ENCODE assay signal across 11 cellular contexts in the genomic region with DNA sequence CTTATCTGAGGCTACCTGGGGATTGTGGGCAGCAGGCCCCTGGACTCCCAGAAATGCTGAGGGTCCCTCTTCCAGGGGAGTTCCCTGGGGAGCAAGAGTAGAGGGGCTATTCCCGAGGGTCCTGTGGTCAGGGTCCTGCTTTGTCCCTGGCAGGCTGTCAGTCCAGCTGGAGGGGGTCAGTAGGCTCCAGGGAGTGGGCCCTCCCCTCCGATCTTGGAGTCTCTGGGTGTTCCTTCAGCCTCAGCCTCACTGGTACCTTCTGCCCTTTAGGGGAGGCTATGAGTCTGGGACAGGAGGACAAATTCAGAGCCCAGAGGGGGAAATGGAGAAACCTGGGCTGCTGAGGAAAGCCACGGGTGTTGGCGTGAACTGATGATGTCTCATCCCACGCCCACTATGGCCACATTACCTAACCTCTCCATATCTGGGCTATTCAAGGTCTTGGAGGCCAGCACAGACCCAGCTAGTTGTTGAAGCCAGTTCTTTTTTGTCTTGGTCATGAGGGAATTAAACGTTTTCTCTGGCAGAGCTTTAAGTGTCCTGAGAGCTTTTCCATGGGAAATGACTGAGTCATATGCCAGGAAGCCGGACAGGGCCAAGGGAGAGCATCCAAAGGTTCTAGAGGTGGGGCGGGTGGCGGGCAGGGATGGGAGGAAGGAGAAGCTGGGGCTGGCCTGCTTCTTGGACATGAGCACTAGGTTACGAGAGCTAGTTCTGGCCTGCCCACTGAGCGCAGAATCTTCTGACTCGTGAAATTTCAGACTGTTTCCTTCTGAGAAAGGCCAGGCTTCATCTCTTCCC. TPM values are rescaled to one million over a fixed set of nuclear protein-coding genes. Genes with fewer than 3 reads are reported as not detected.
DNase-seq lines count a peak whose midpoint lies in the region; ATAC-seq, FAIRE-seq and TF ChIP-seq lines count a peak whose summit lies in the region.
"Had no signal": no experiment of that assay in that cellular context is flagged by ENCODE, and none has a peak within 500 bp of the region (broad histone marks: within the 10 kb centered on the region; RNA-seq: fewer than 3 reads in every experiment).

No MANE protein-coding gene starts in this region.

- TF ChIP-seq POLR2A in endothelial cell of umbilical vein (IDR thresholded peaks at IDR 0.05; ENCODE audit: low read depth, low read length), result peak; percentile 50

- peaks cover 51% of the 10 kb centered on the region for H3K4me1 ChIP-seq in endothelial cell of umbilical vein (ENCODE audit: control insufficient read depth, extremely low read depth, insufficient read depth, low read length)
- H3K4me1 ChIP-seq in mucosa of rectum (ENCODE audit: control insufficient read depth in 2 of 2, insufficient read depth in 2 of 2, low read length in 2 of 2), result peaks cover 13 to 25% of the 10 kb centered on the region in 2 donors
- H3K4me1 ChIP-seq in aorta (ENCODE audit: control insufficient read depth in 1 of 2, insufficient read depth in 2 of 2, low read length in 2 of 2), result peaks cover 2 to 5% of the 10 kb centered on the region in 2 donors

- H3K27me3 Mint-ChIP-seq in stimulated activated naive CD8-positive, alpha-beta T cell treated with anti-CD3 and anti-CD28 coated beads, Interleukin-15, Interleukin-2, amounts not matched to agents 100 ng/mL and 50 ng/mL, for 24 hours, result no peaks in the 10 kb centered on the region
- H3K27me3 Mint-ChIP-seq in stimulated activated naive CD8-positive, alpha-beta T cell treated with anti-CD3 and anti-CD28 coated beads, Interleukin-15, amount 100 ng/mL, for 72 hours, result no peaks in the 10 kb centered on the region
- H3K27me3 Mint-ChIP-seq: activated CD4-positive, alpha-beta T cell treated with anti-CD3 and anti-CD28 coated beads, Interleukin-2, amount 10 ng/mL, durations not matched to agents 7 days and 5 days had no signal

- CTCF ChIA-PET in endothelial cell of umbilical vein (lab: Charles Lee), result interaction anchor here (0.7 to 2.4 kb wide), 8 partner anchors 24 to 148 kb away, joined by 3 to 15 read pairs (median 4); no protein-coding TSS in a partner anchor

- ATAC-seq in stimulated activated naive CD8-positive, alpha-beta T cell treated with anti-CD3 and anti-CD28 coated beads, Interleukin-15, amount 100 ng/mL, for 72 hours, result no peak
- peak; percentile 85 for ATAC-seq in aorta (ENCODE audit: low FRiP score)

- no peaks in the 10 kb centered on the region for H3K9me3 ChIP-seq in endothelial cell of umbilical vein (replicated peaks; ENCODE audit: control insufficient read depth, insufficient read depth, low read length)
- H3K9me3 ChIP-seq in mucosa of rectum (ENCODE audit: control insufficient read depth in 2 of 2, low read length in 2 of 2), result no peaks in the 10 kb centered on the region
- H3K9me3 ChIP-seq in aorta (ENCODE audit: control insufficient read depth, low read length), result no peaks in the 10 kb centered on the region

- H3K27ac Mint-ChIP-seq in stimulated activated naive CD8-positive, alpha-beta T cell treated with anti-CD3 and anti-CD28 coated beads, Interleukin-15, Interleukin-2, amounts not matched to agents 100 ng/mL and 50 ng/mL, for 24 hours, result peak overlapping the region; percentile 22
- H3K27ac Mint-ChIP-seq in stimulated activated naive CD8-positive, alpha-beta T cell treated with anti-CD3 and anti-CD28 coated beads, Interleukin-15, amount 100 ng/mL, for 72 hours, result no peak overlapping the region
- H3K27ac Mint-ChIP-seq: activated CD4-positive, alpha-beta T cell treated with anti-CD3 and anti-CD28 coated beads, Interleukin-2, amount 10 ng/mL, durations not matched to agents 7 days and 5 days had no signal

- no peaks in the 10 kb centered on the region for H4K20me1 ChIP-seq in endothelial cell of umbilical vein (replicated peaks; ENCODE audit: control insufficient read depth, extremely low read depth, insufficient read depth, low read length)

- intact Hi-C loops in endothelial cell of umbilical vein (cut with micrococcal nuclease) (loop anchor here (2.0 kb wide), 1 partner anchor 23 kb away; no protein-coding TSS in a partner anchor), aorta (cut with DNase I) (no loop called here)

- 10 to 11% methylated on average over 12 of the region's 12 CpGs for WGBS in aorta, 2 donors

- H3K4me1 Mint-ChIP-seq in stimulated activated naive CD8-positive, alpha-beta T cell treated with anti-CD3 and anti-CD28 coated beads, Interleukin-15, Interleukin-2, amounts not matched to agents 100 ng/mL and 50 ng/mL, for 24 hours (ENCODE audit: low read depth), result peaks cover 21% of the 10 kb centered on the region
- peaks cover 24% of the 10 kb centered on the region for H3K4me1 Mint-ChIP-seq in stimulated activated naive CD8-positive, alpha-beta T cell treated with anti-CD3 and anti-CD28 coated beads, Interleukin-15, amount 100 ng/mL, for 72 hours

- no peak overlapping the region for H3K4me3 Mint-ChIP-seq in stimulated activated naive CD8-positive, alpha-beta T cell treated with anti-CD3 and anti-CD28 coated beads, Interleukin-15, Interleukin-2, amounts not matched to agents 100 ng/mL and 50 ng/mL, for 24 hours
- no peak overlapping the region for H3K4me3 Mint-ChIP-seq in stimulated activated naive CD8-positive, alpha-beta T cell treated with anti-CD3 and anti-CD28 coated beads, Interleukin-15, amount 100 ng/mL, for 72 hours
- H3K4me3 Mint-ChIP-seq: activated CD4-positive, alpha-beta T cell treated with anti-CD3 and anti-CD28 coated beads, Interleukin-2, amount 10 ng/mL, durations not matched to agents 7 days and 5 days had no signal

- no peak for DNase-seq in stimulated activated naive CD8-positive, alpha-beta T cell treated with anti-CD3 and anti-CD28 coated beads, Interleukin-15, amount 100 ng/mL, for 72 hours
- peak; percentile 76 for DNase-seq in endothelial cell of umbilical vein (ENCODE audit: low read depth, low spot score)
- peak; percentile 90 to 91 for DNase-seq in aorta
- DNase-seq in hippocampal formation (lab: John Stamatoyannopoulos, UW), result no peak
- no peak for DNase-seq in activated gamma-delta T cell (lab: John Stamatoyannopoulos, UW)
- DNase-seq in SHP77 (lab: John Stamatoyannopoulos, UW), result no peak
- DNase-seq: activated CD4-positive, alpha-beta T cell treated with anti-CD3 and anti-CD28 coated beads, Interleukin-2, amount 10 ng/mL, durations not matched to agents 7 days and 5 days; foreskin melanocyte; NCI-H2171 treated with DMSO at 0.1 percent for 48 hours had no signal

- peaks cover 68% of the 10 kb centered on the region for H3K36me3 Mint-ChIP-seq in stimulated activated naive CD8-positive, alpha-beta T cell treated with anti-CD3 and anti-CD28 coated beads, Interleukin-15, Interleukin-2, amounts not matched to agents 100 ng/mL and 50 ng/mL, for 24 hours (ENCODE audit: low read depth)

- dilution Hi-C loops in endothelial cell of umbilical vein (cut with MboI; ENCODE audit: extremely low pct_ligation_motif_present, low sequenced_read_pairs), result no loop called here

- H3K27me3 ChIP-seq in endothelial cell of umbilical vein (ENCODE audit: control insufficient read depth in 2 of 2, insufficient read depth in 2 of 2, low read length in 2 of 2) (no peaks in the 10 kb centered on the region), mucosa of rectum (ENCODE audit: control insufficient read depth in 2 of 2, insufficient read depth in 2 of 2, low read length in 2 of 2) (peaks cover 0 to 1% of the 10 kb centered on the region in 2 donors), aorta (ENCODE audit: control insufficient read depth in 1 of 2, insufficient read depth in 2 of 2, low read length in 1 of 2) (no peaks in the 10 kb centered on the region)

- H3K36me3 ChIP-seq in endothelial cell of umbilical vein (ENCODE audit: control insufficient read depth in 2 of 2, extremely low read depth in 1 of 2, insufficient read depth in 2 of 2, low read length in 2 of 2) (peaks cover 24 to 49% of the 10 kb centered on the region in 2 experiments), mucosa of rectum (ENCODE audit: control insufficient read depth in 2 of 2, insufficient read depth in 2 of 2, low read length in 2 of 2) (peaks cover 51 to 64% of the 10 kb centered on the region in 2 donors), aorta (ENCODE audit: control insufficient read depth in 1 of 2, insufficient read depth in 2 of 2, low read length in 1 of 2) (peaks cover 0 to 3% of the 10 kb centered on the region in 2 donors)

- H3K4me3 ChIP-seq in endothelial cell of umbilical vein (replicated peaks in 1 of 3; ENCODE audit: insufficient read depth in 1 of 3, low read depth in 1 of 3, low read length in 3 of 3) (no peak overlapping the region), mucosa of rectum (ENCODE audit: low read length in 2 of 2) (no peak overlapping the region), aorta (ENCODE audit: low read length in 2 of 2) (no peak overlapping the region)

- peak; percentile 97 for FAIRE-seq in endothelial cell of umbilical vein (lab: Jason Lieb, UNC)

- H3K9ac ChIP-seq in endothelial cell of umbilical vein (replicated peaks; ENCODE audit: extremely low read depth, insufficient read depth, low read length) (no peak overlapping the region), mucosa of rectum (ENCODE audit: low read depth in 1 of 2, low read length in 2 of 2) (no peak overlapping the region)

- peak overlapping the region; percentile 79 for H3K27ac ChIP-seq in endothelial cell of umbilical vein (ENCODE audit: insufficient read depth, low read depth, low read length)
- H3K27ac ChIP-seq in mucosa of rectum (ENCODE audit: low read depth in 2 of 2, low read length in 2 of 2), result peak overlapping the region; percentile 66 to 70
- peak overlapping the region; percentile 78 to 94 for H3K27ac ChIP-seq in aorta (ENCODE audit: low read depth in 1 of 2, low read length in 2 of 2)

- H3K9me1 ChIP-seq in endothelial cell of umbilical vein (replicated peaks; ENCODE audit: control insufficient read depth, extremely low read depth, insufficient read depth, low read length), result no peaks in the 10 kb centered on the region

- H2AFZ ChIP-seq in endothelial cell of umbilical vein (ENCODE audit: low read depth, low read length), result no peak overlapping the region

- H3K79me2 ChIP-seq in endothelial cell of umbilical vein (ENCODE audit: control insufficient read depth, insufficient read depth, low read length), result peaks cover 7% of the 10 kb centered on the region

- POLR2A ChIA-PET in endothelial cell of umbilical vein (lab: Charles Lee), result interaction anchor here (0.5 kb wide), 1 partner anchor 46 kb away, joined by 3 read pairs; no protein-coding TSS in a partner anchor

- no peaks in the 10 kb centered on the region for H3K9me3 Mint-ChIP-seq in stimulated activated naive CD8-positive, alpha-beta T cell treated with anti-CD3 and anti-CD28 coated beads, Interleukin-15, Interleukin-2, amounts not matched to agents 100 ng/mL and 50 ng/mL, for 24 hours
- H3K9me3 Mint-ChIP-seq in stimulated activated naive CD8-positive, alpha-beta T cell treated with anti-CD3 and anti-CD28 coated beads, Interleukin-15, amount 100 ng/mL, for 72 hours, result no peaks in the 10 kb centered on the region
- H3K9me3 Mint-ChIP-seq: activated CD4-positive, alpha-beta T cell treated with anti-CD3 and anti-CD28 coated beads, Interleukin-2, amount 10 ng/mL, durations not matched to agents 7 days and 5 days had no signal

- TF ChIP-seq CTCF in endothelial cell of umbilical vein (IDR thresholded peaks at IDR 0.05; ENCODE audit: extremely low read depth in 1 of 2, insufficient read depth in 1 of 2, low read depth in 1 of 2, low read length in 2 of 2), result no peak

- peak overlapping the region; percentile 23 for H3K4me2 ChIP-seq in endothelial cell of umbilical vein (ENCODE audit: insufficient read depth, low read length)

- BruUV-seq in endothelial cell of umbilical vein (replicated peaks; lab: Mats Ljungman, UMichigan), result TSS peak; percentile 55

RNA-seq across cellular contexts. Expression of a gene that starts 6.2 kb away (rescaled TPM):
- total RNA-seq in endothelial cell of umbilical vein (28.4 and 32.1 TPM in 2 replicates), aorta (10 to 100 TPM; 52.8 to 81.9 TPM)
- polyA plus RNA-seq in endothelial cell of umbilical vein (38.4 and 43.0 TPM in 2 replicates), aorta (10 to 100 TPM; 31.7 to 90.4 TPM)
- polyA plus RNA-seq in endothelial cell of umbilical vein (2011; cell fraction: cytosol; rRNA removed), result 28.2 and 32.1 TPM in 2 replicates
- 15.6 and 18.6 TPM in 2 replicates for polyA plus RNA-seq in endothelial cell of umbilical vein (2011; cell fraction: nucleus; rRNA removed)
- 15.6 and 21.4 TPM in 2 replicates for polyA plus RNA-seq in endothelial cell of umbilical vein (2012)
- polyA minus RNA-seq in endothelial cell of umbilical vein, result 18.9 and 24.6 TPM in 2 replicates
- polyA minus RNA-seq in endothelial cell of umbilical vein (2011; cell fraction: cytosol; rRNA and poly(A)+ RNA removed), result 2.6 TPM
- 9.0 and 12.1 TPM in 2 replicates for polyA minus RNA-seq in endothelial cell of umbilical vein (2011; cell fraction: nucleus; rRNA and poly(A)+ RNA removed)

RNA-seq across cellular contexts. Expression of a gene that starts 12.7 kb away (rescaled TPM):
- total RNA-seq in endothelial cell of umbilical vein, result not detected in 2 replicates
- polyA plus RNA-seq in endothelial cell of umbilical vein, result not detected in 2 replicates
- polyA plus RNA-seq in endothelial cell of umbilical vein (2011; cell fraction: cytosol; rRNA removed), result not detected in 2 replicates
- not detected in 2 replicates for polyA plus RNA-seq in endothelial cell of umbilical vein (2011; cell fraction: nucleus; rRNA removed)
- not detected in 2 replicates for polyA plus RNA-seq in endothelial cell of umbilical vein (2012)
- polyA minus RNA-seq in endothelial cell of umbilical vein, result not detected in 2 replicates
- not detected for polyA minus RNA-seq in endothelial cell of umbilical vein (2011; cell fraction: cytosol; rRNA and poly(A)+ RNA removed)
- not detected in 2 replicates for polyA minus RNA-seq in endothelial cell of umbilical vein (2011; cell fraction: nucleus; rRNA and poly(A)+ RNA removed)
- not detected for total RNA-seq in aorta
- not detected for polyA plus RNA-seq in aorta

RNA-seq across cellular contexts. Expression of a gene that starts 33.1 kb away (rescaled TPM):
- not detected in 2 replicates for total RNA-seq in endothelial cell of umbilical vein
- polyA plus RNA-seq in endothelial cell of umbilical vein, result not detected in 2 replicates
- not detected in 2 replicates for polyA plus RNA-seq in endothelial cell of umbilical vein (2011; cell fraction: cytosol; rRNA removed)
- not detected in 2 replicates for polyA plus RNA-seq in endothelial cell of umbilical vein (2011; cell fraction: nucleus; rRNA removed)
- polyA plus RNA-seq in endothelial cell of umbilical vein (2012), result not detected in 2 replicates
- not detected in 2 replicates for polyA minus RNA-seq in endothelial cell of umbilical vein
- not detected for polyA minus RNA-seq in endothelial cell of umbilical vein (2011; cell fraction: cytosol; rRNA and poly(A)+ RNA removed)
- not detected in 2 replicates for polyA minus RNA-seq in endothelial cell of umbilical vein (2011; cell fraction: nucleus; rRNA and poly(A)+ RNA removed)
- not detected for total RNA-seq in aorta
- not detected for polyA plus RNA-seq in aorta

RNA-seq across cellular contexts. Expression of a gene that starts 47.5 kb away (rescaled TPM):
- total RNA-seq in endothelial cell of umbilical vein (0.22 and 0.30 TPM in 2 replicates), aorta (under 1 TPM; 0.16 to 0.18 TPM)
- polyA plus RNA-seq in endothelial cell of umbilical vein (0.06 TPM in 2 replicates), aorta (1 to 10 TPM in 1 of 2 donors, under 1 TPM in 1; 0.51 to 2.8 TPM)
- 0.08 and 0.11 TPM in 2 replicates for polyA plus RNA-seq in endothelial cell of umbilical vein (2011; cell fraction: cytosol; rRNA removed)
- polyA plus RNA-seq in endothelial cell of umbilical vein (2011; cell fraction: nucleus; rRNA removed), result 0.11 and 0.15 TPM in 2 replicates
- polyA plus RNA-seq in endothelial cell of umbilical vein (2012), result 0.05 and 0.12 TPM in 2 replicates
- 0.17 TPM in 1 of 2 replicates, not detected in the other for polyA minus RNA-seq in endothelial cell of umbilical vein
- 10.3 TPM for polyA minus RNA-seq in endothelial cell of umbilical vein (2011; cell fraction: cytosol; rRNA and poly(A)+ RNA removed)
- polyA minus RNA-seq in endothelial cell of umbilical vein (2011; cell fraction: nucleus; rRNA and poly(A)+ RNA removed), result not detected in 2 replicates

RNA-seq across cellular contexts. Expression of a gene that starts 49.5 kb away (rescaled TPM):
- total RNA-seq in endothelial cell of umbilical vein (52.7 and 56.2 TPM in 2 replicates), aorta (10 to 100 TPM; 22.7 to 24.2 TPM)
- polyA plus RNA-seq in endothelial cell of umbilical vein (12.4 and 12.6 TPM in 2 replicates), aorta (10 to 100 TPM in 1 of 2 donors, 1 to 10 TPM in 1; 6.0 to 11.1 TPM)
- 13.4 and 14.6 TPM in 2 replicates for polyA plus RNA-seq in endothelial cell of umbilical vein (2011; cell fraction: cytosol; rRNA removed)
- 63.2 and 65.0 TPM in 2 replicates for polyA plus RNA-seq in endothelial cell of umbilical vein (2011; cell fraction: nucleus; rRNA removed)
- polyA plus RNA-seq in endothelial cell of umbilical vein (2012), result 35.3 and 38.8 TPM in 2 replicates
- 46.3 and 50.2 TPM in 2 replicates for polyA minus RNA-seq in endothelial cell of umbilical vein
- 30.5 TPM for polyA minus RNA-seq in endothelial cell of umbilical vein (2011; cell fraction: cytosol; rRNA and poly(A)+ RNA removed)
- polyA minus RNA-seq in endothelial cell of umbilical vein (2011; cell fraction: nucleus; rRNA and poly(A)+ RNA removed), result 34.8 and 42.7 TPM in 2 replicates

Comparison
In these comparisons a context has a peak if more than half of its experiments do, and no peak if none do; other contexts are left out.
1. DNase-seq: peak in endothelial cell of umbilical vein (single experiment) and aorta (2 of 2); none in stimulated activated naive CD8-positive, alpha-beta T cell treated with anti-CD3 and anti-CD28 coated beads, Interleukin-15, amount 100 ng/mL, for 72 hours (0 of 2), hippocampal formation (0 of 2), activated gamma-delta T cell (single experiment) and SHP77 (0 of 2).
2. Peak in every context shown above with its lines, with median percentiles within 50 percentile points of each other: H3K27ac ChIP-seq.